Comparison of ENCODE assay signal across 11 cellular contexts in genomic region chr17:49316889-49317288, GRCh38. TPM values are rescaled to one million over a fixed set of nuclear protein-coding genes. Genes with fewer than 3 reads are reported as not detected.
DNase-seq lines count a peak whose midpoint lies in the region; ATAC-seq and TF ChIP-seq lines count a peak whose summit lies in the region.
"Had no signal": no experiment of that assay in that cellular context is flagged by ENCODE, and none has a peak within 500 bp of the region (broad histone marks: within the 10 kb centered on the region; RNA-seq: fewer than 3 reads in every experiment).

No MANE protein-coding gene starts in this region.

- H3K27me3 Mint-ChIP-seq in activated naive CD8-positive, alpha-beta T cell treated with anti-CD3 and anti-CD28 coated beads, Interleukin-2, amount 10 ng/mL, durations not matched to agents 7 days and 5 days = no peaks in the 10 kb centered on the region
- no peaks in the 10 kb centered on the region for H3K27me3 Mint-ChIP-seq in osteocyte (ENCODE audit: unreplicated experiment)

- DNase-seq in Caki2 (ENCODE audit: low read depth) = peak; percentile 67
- DNase-seq in NB4 (ENCODE audit: low read depth) = peak; percentile 32
- DNase-seq in activated naive CD8-positive, alpha-beta T cell treated with anti-CD3 and anti-CD28 coated beads, Interleukin-2, amount 10 ng/mL, durations not matched to agents 7 days and 5 days = no peak
- no peak for DNase-seq in osteocyte (ENCODE audit: extremely low spot score, unreplicated experiment)
- no peak for DNase-seq in ascending aorta (ENCODE audit: low spot score in 2 of 2)
- no peak for DNase-seq in NCI-H748 (lab: John Stamatoyannopoulos, UW; ENCODE audit: unreplicated experiment)
- DNase-seq in foreskin melanocyte = no peak
- DNase-seq: DMS79 treated with DMSO at 0.1 percent for 48 hours had no signal

- H3K4me1 ChIP-seq in ascending aorta = peaks cover 7 to 8% of the 10 kb centered on the region in 2 donors

- H3K36me3 ChIP-seq in ascending aorta = peaks cover 6 to 10% of the 10 kb centered on the region in 2 donors

- no peak for TF ChIP-seq POLR2A in NB4 (IDR thresholded peaks at IDR 0.05; ENCODE audit: extremely low read depth, insufficient read length)

- in situ Hi-C loops in Caki2 (cut with HindIII; ENCODE audit: low pct_unique_long_range_greater_than_20kb, low sequenced_read_pairs) = no loop called here

- no peak for ATAC-seq in activated naive CD8-positive, alpha-beta T cell treated with anti-CD3 and anti-CD28 coated beads, Interleukin-2, amount 10 ng/mL, durations not matched to agents 7 days and 5 days (ENCODE audit: low read depth)
- ATAC-seq in GM19035 (IDR thresholded peaks at IDR 0.05; ENCODE audit: unreplicated experiment) = no peak

- H3K4me3 ChIP-seq in NB4 (ENCODE audit: low read depth, low read length) (no peak overlapping the region), ascending aorta (no peak overlapping the region)
- H3K4me3 ChIP-seq: lung had no signal

- H3K27ac Mint-ChIP-seq in activated naive CD8-positive, alpha-beta T cell treated with anti-CD3 and anti-CD28 coated beads, Interleukin-2, amount 10 ng/mL, durations not matched to agents 7 days and 5 days = peak overlapping the region; percentile 66
- H3K27ac Mint-ChIP-seq in osteocyte (ENCODE audit: unreplicated experiment) = peak overlapping the region; percentile 29

- peaks cover 31% of the 10 kb centered on the region for H3K4me1 Mint-ChIP-seq in activated naive CD8-positive, alpha-beta T cell treated with anti-CD3 and anti-CD28 coated beads, Interleukin-2, amount 10 ng/mL, durations not matched to agents 7 days and 5 days
- H3K4me1 Mint-ChIP-seq in osteocyte (ENCODE audit: unreplicated experiment) = peaks cover 17% of the 10 kb centered on the region

- no peaks in the 10 kb centered on the region for H3K27me3 ChIP-seq in ascending aorta

- peak overlapping the region; percentile 37 for H3K4me3 Mint-ChIP-seq in activated naive CD8-positive, alpha-beta T cell treated with anti-CD3 and anti-CD28 coated beads, Interleukin-2, amount 10 ng/mL, durations not matched to agents 7 days and 5 days
- no peak overlapping the region for H3K4me3 Mint-ChIP-seq in osteocyte (ENCODE audit: unreplicated experiment)

- H3K9me3 ChIP-seq in ascending aorta = no peaks in the 10 kb centered on the region

- no peak for TF ChIP-seq CTCF in NB4 (IDR thresholded peaks at IDR 0.05; ENCODE audit: low read depth, low read length)
- TF ChIP-seq CTCF in osteocyte (IDR thresholded peaks at IDR 0.05) = no peak
- TF ChIP-seq CTCF in ascending aorta (IDR thresholded peaks at IDR 0.05) = no peak

- POLR2A ChIA-PET in activated naive CD8-positive, alpha-beta T cell treated with anti-CD3 and anti-CD28 coated beads, Interleukin-2, amount 10 ng/mL, durations not matched to agents 7 days and 5 days (lab: Charles Lee) = interaction anchor here (1.0 to 2.8 kb wide), 3 partner anchors 25 to 44 kb away, joined by 3 to 11 read pairs (median 8); partner anchors contain the start of gene ZNF652

- intact Hi-C loops in ascending aorta (cut with DNase I) = loop anchor here (2.0 to 5.0 kb wide), 2 partner anchors 46 to 95 kb away; partner anchors contain the start of genes PHB1 and ZNF652

- no peak overlapping the region for H3K27ac ChIP-seq in ascending aorta
- H3K27ac ChIP-seq: KMS-11 had no signal

- H3K36me3 Mint-ChIP-seq in activated naive CD8-positive, alpha-beta T cell treated with anti-CD3 and anti-CD28 coated beads, Interleukin-2, amount 10 ng/mL, durations not matched to agents 7 days and 5 days = peaks cover 6% of the 10 kb centered on the region
- H3K36me3 Mint-ChIP-seq in osteocyte (ENCODE audit: unreplicated experiment) = peaks cover 6% of the 10 kb centered on the region

- no peaks in the 10 kb centered on the region for H3K9me3 Mint-ChIP-seq in activated naive CD8-positive, alpha-beta T cell treated with anti-CD3 and anti-CD28 coated beads, Interleukin-2, amount 10 ng/mL, durations not matched to agents 7 days and 5 days
- H3K9me3 Mint-ChIP-seq in osteocyte (ENCODE audit: unreplicated experiment) = no peaks in the 10 kb centered on the region

RNA-seq across cellular contexts. Expression of gene ZNF652, which starts 45.2 kb away (rescaled TPM):
- 19.7 and 24.4 TPM in 2 replicates for total RNA-seq in Caki2 (2014; rRNA removed; shearing (Covaris generic); ENCODE audit: low replicate concordance)
- 10 to 100 TPM; 43.6 to 47.7 TPM for total RNA-seq in activated naive CD8-positive, alpha-beta T cell treated with anti-CD3 and anti-CD28 coated beads, Interleukin-2, amount 10 ng/mL, durations not matched to agents 7 days and 5 days
- total RNA-seq in osteocyte = 37.4 and 38.7 TPM in 2 replicates
- 13.5 TPM for total RNA-seq in ascending aorta

Comparison
In these comparisons a context has a peak if more than half of its experiments do, and no peak if none do; other contexts are left out.
1. DNase-seq: peak in Caki2 (single experiment) and NB4 (single experiment); none in activated naive CD8-positive, alpha-beta T cell treated with anti-CD3 and anti-CD28 coated beads, Interleukin-2, amount 10 ng/mL, durations not matched to agents 7 days and 5 days (single experiment), osteocyte (single experiment), ascending aorta (0 of 2), NCI-H748 (single experiment) and foreskin melanocyte (single experiment).